Comparison of ENCODE assay signal across 8 cellular contexts in genomic region chr17:50719144-50719923, GRCh38. TPM values are rescaled to one million over a fixed set of nuclear protein-coding genes. Genes with fewer than 3 reads are reported as not detected.
A peak's percentile ranks its signal among the peaks of the same experiment; 100 is the strongest.
DNase-seq lines count a peak whose midpoint lies in the region; ATAC-seq and TF ChIP-seq lines count a peak whose summit lies in the region.

Gene LUC7L3 (plus strand): TSS chr17:50719603. CDS start chr17:50719733, 130 bp downstream.

- H3K4me3 ChIP-seq in cardiac fibroblast (replicated peaks in 1 of 2; ENCODE audit: low read depth in 2 of 2, low read length in 2 of 2) = peak within 1 kb of the TSS; percentile 75 to 83

- ATAC-seq in GM19025 (IDR thresholded peaks at IDR 0.05; ENCODE audit: low read depth, unreplicated experiment) = peak; percentile 90
- ATAC-seq in HG03280 (IDR thresholded peaks at IDR 0.05; ENCODE audit: unreplicated experiment) = peak; percentile 92
- ATAC-seq in activated B cell treated with CpG ODN at 0.5 μM for 24 hours (ENCODE audit: low read depth) = peak; percentile 92

- POLR2A ChIA-PET in activated B cell treated with CpG ODN at 0.5 μM for 24 hours (lab: Charles Lee) = interaction anchor here (0.7 to 3.0 kb wide), 10 partner anchors 11 to 569 kb away, joined by 3 to 48 read pairs (median 6); partner anchors contain the start of genes ANKRD40, LRRC59, PPP1R9B and TOB1

- DNase-seq in AG08396 (ENCODE audit: low spot score) (peak; percentile 98), NCI-H345 (lab: John Stamatoyannopoulos, UW) (peak; percentile 96), activated B cell treated with CpG ODN at 0.5 μM for 24 hours (peak; percentile 97), cardiac fibroblast (ENCODE audit: low read depth in 2 of 2) (peak; percentile 95 to 96), iris pigment epithelial cell (ENCODE audit: low read depth) (peak; percentile 94)
- peak; percentile 86 to 91 for DNase-seq in stimulated activated CD4-positive, alpha-beta T cell treated with anti-CD3 and anti-CD28 coated beads, Interleukin-12 subunit alpha, Interleukin-12 subunit beta, amount 100 ng/mL, for 24 hours (ENCODE audit: low read depth in 2 of 2)

- H3K36me3 Mint-ChIP-seq in activated B cell treated with CpG ODN at 0.5 μM for 24 hours (ENCODE audit: low read depth) = peaks cover 25% of the 10 kb centered on the region

- H3K4me3 Mint-ChIP-seq in activated B cell treated with CpG ODN at 0.5 μM for 24 hours = peak within 1 kb of the TSS; percentile 97

- H3K9me3 Mint-ChIP-seq in activated B cell treated with CpG ODN at 0.5 μM for 24 hours = no peaks in the 10 kb centered on the region

- peaks cover 45% of the 10 kb centered on the region for H3K4me1 Mint-ChIP-seq in activated B cell treated with CpG ODN at 0.5 μM for 24 hours

- no peaks in the 10 kb centered on the region for H3K27me3 Mint-ChIP-seq in activated B cell treated with CpG ODN at 0.5 μM for 24 hours

- intact Hi-C loops in activated B cell treated with CpG ODN at 0.5 μM for 24 hours (cut with micrococcal nuclease) = loop anchor here (1.0 kb wide), 3 partner anchors 12 to 541 kb away; partner anchors contain the start of genes ANKRD40, MBTD1 and UTP18

- CTCF ChIA-PET in activated B cell treated with CpG ODN at 0.5 μM for 24 hours (lab: Charles Lee) = no interaction called here

- peak within 1 kb of the TSS; percentile 98 for H3K27ac Mint-ChIP-seq in activated B cell treated with CpG ODN at 0.5 μM for 24 hours

- TF ChIP-seq CTCF in activated B cell treated with CpG ODN at 0.5 μM for 24 hours (IDR thresholded peaks at IDR 0.05) (no peak), cardiac fibroblast (IDR thresholded peaks at IDR 0.05; ENCODE audit: low read depth, low read length) (no peak)

RNA-seq across cellular contexts. Expression of gene LUC7L3, which starts in this region (rescaled TPM):
- 158 and 162 TPM in 2 replicates for total RNA-seq in activated B cell treated with CpG ODN at 0.5 μM for 24 hours

Comparison
In these comparisons a context has a peak if more than half of its experiments do, and no peak if none do; other contexts are left out.
1. Peak in every context shown above with its lines: DNase-seq, ATAC-seq and H3K4me3 ChIP-seq.